In genomic region chr1:68196676-68197075, GRCh38 we compare ENCODE assay signal across 24 cellular contexts. TPM values are rescaled to one million over a fixed set of nuclear protein-coding genes. Genes with fewer than 3 reads are reported as not detected.
DNase-seq lines count a peak whose midpoint lies in the region; ATAC-seq, FAIRE-seq and TF ChIP-seq lines count a peak whose summit lies in the region.
"Had no signal": no experiment of that assay in that cellular context is flagged by ENCODE, and none has a peak within 500 bp of the region (broad histone marks: within the 10 kb centered on the region; RNA-seq: fewer than 3 reads in every experiment).

No MANE protein-coding gene starts in this region.

- H3K79me2 ChIP-seq in SK-N-SH (ENCODE audit: insufficient read depth) (peaks cover 37% of the 10 kb centered on the region), GM23338 (replicated peaks; ENCODE audit: insufficient read depth) (no peaks in the 10 kb centered on the region)

- TF ChIP-seq CTCF in SK-N-SH (IDR thresholded peaks at IDR 0.05): no peak
- TF ChIP-seq CTCF in kidney (IDR thresholded peaks at IDR 0.05; ENCODE audit: borderline replicate concordance, extremely low read depth, insufficient read depth): no peak
- no peak for TF ChIP-seq CTCF in tibial artery (IDR thresholded peaks at IDR 0.05)
- TF ChIP-seq CTCF in GM23338 (conservative IDR thresholded peaks at IDR 0.05; ENCODE audit: low read depth in 2 of 2): no peak

- H3K4me3 Mint-ChIP-seq in GM23338: no peak overlapping the region
- H3K4me3 Mint-ChIP-seq: activated CD4-positive, alpha-beta memory T cell treated with anti-CD3 and anti-CD28 coated beads, Interleukin-2, amount 10 ng/mL, durations not matched to agents 7 days and 5 days; activated naive CD8-positive, alpha-beta T cell; activated T-cell treated with anti-CD3 and anti-CD28 coated beads, Interleukin-2, amount 50 U/mL, for 24 hours; CD14-positive monocyte; effector memory CD8-positive, alpha-beta T cell had no signal

- H3K9me2 ChIP-seq in SK-N-SH (no peaks in the 10 kb centered on the region), GM23338 (ENCODE audit: insufficient read depth) (no peaks in the 10 kb centered on the region)

- H3K4me1 Mint-ChIP-seq in GM23338: peaks cover 20% of the 10 kb centered on the region
- H3K4me1 Mint-ChIP-seq: activated CD4-positive, alpha-beta memory T cell treated with anti-CD3 and anti-CD28 coated beads, Interleukin-2, amount 10 ng/mL, durations not matched to agents 7 days and 5 days; CD14-positive monocyte had no signal

- H3K27ac Mint-ChIP-seq in GM23338: no peak overlapping the region
- H3K27ac Mint-ChIP-seq: activated CD4-positive, alpha-beta memory T cell treated with anti-CD3 and anti-CD28 coated beads, Interleukin-2, amount 10 ng/mL, durations not matched to agents 7 days and 5 days; activated naive CD8-positive, alpha-beta T cell; activated T-cell treated with anti-CD3 and anti-CD28 coated beads, Interleukin-2, amount 50 U/mL, for 24 hours; CD14-positive monocyte; effector memory CD8-positive, alpha-beta T cell had no signal

- DNase-seq in SK-N-SH (no peak), SK-N-MC (ENCODE audit: low read depth, low spot score) (no peak), kidney (no peak), tibial artery (no peak), GM23338 (ENCODE audit: low spot score) (no peak)
- DNase-seq: activated CD4-positive, alpha-beta memory T cell treated with anti-CD3 and anti-CD28 coated beads, Interleukin-2, amount 10 ng/mL, durations not matched to agents 7 days and 5 days; activated T-cell treated with anti-CD3 and anti-CD28 coated beads, Interleukin-2, amount 50 U/mL, for 24 hours; caudate nucleus; DMS153; effector memory CD8-positive, alpha-beta T cell; hypothalamus; KG1; left colon; NCI-H1092 treated with DMSO at 0.1 percent for 48 hours; NCI-H82; pancreas; spleen had no signal

- peak; percentile 38 for FAIRE-seq in kidney (lab: Jason Lieb, UNC)
- FAIRE-seq: RCC 7860 had no signal

- 81% methylated on average over 3 of the region's 3 CpGs for WGBS in SK-N-SH (ENCODE audit: low lambda C conversion rate)

- ATAC-seq in SK-N-SH treated with all-trans-retinoic acid at 6 μM for 48 hours: no peak
- ATAC-seq in GM23338: no peak
- no peak for ATAC-seq in HG02970 (IDR thresholded peaks at IDR 0.05; ENCODE audit: low FRiP score, unreplicated experiment)
- no peak for ATAC-seq in HG02840 (IDR thresholded peaks at IDR 0.05; ENCODE audit: low FRiP score, unreplicated experiment)
- ATAC-seq: effector memory CD8-positive, alpha-beta T cell; left colon had no signal

- H3K9ac ChIP-seq in SK-N-SH (no peak overlapping the region), SK-N-MC (ENCODE audit: insufficient read length) (peak overlapping the region; percentile 61), kidney (ENCODE audit: low read length in 2 of 2) (no peak overlapping the region)

- peaks cover 16% of the 10 kb centered on the region for H3F3A ChIP-seq in SK-N-SH (replicated peaks; ENCODE audit: insufficient read depth)
- no peaks in the 10 kb centered on the region for H3F3A ChIP-seq in GM23338 (replicated peaks; ENCODE audit: low read depth)

- no peaks in the 10 kb centered on the region for H3K27me3 Mint-ChIP-seq in GM23338 (ENCODE audit: insufficient read depth, low read depth, poor library complexity)
- H3K27me3 Mint-ChIP-seq: activated CD4-positive, alpha-beta memory T cell treated with anti-CD3 and anti-CD28 coated beads, Interleukin-2, amount 10 ng/mL, durations not matched to agents 7 days and 5 days; activated T-cell treated with anti-CD3 and anti-CD28 coated beads, Interleukin-2, amount 50 U/mL, for 24 hours; effector memory CD8-positive, alpha-beta T cell had no signal

- H3K36me3 ChIP-seq in SK-N-SH (replicated peaks in 1 of 2; ENCODE audit: control insufficient read depth in 1 of 2, insufficient read depth in 2 of 2, low read length in 1 of 2) (peaks cover 3 to 7% of the 10 kb centered on the region in 2 experiments), SK-N-MC (ENCODE audit: insufficient read depth, low read length) (peaks cover 25% of the 10 kb centered on the region), kidney (ENCODE audit: control insufficient read depth in 1 of 2, insufficient read depth in 2 of 2, low read length in 2 of 2) (no peaks in the 10 kb centered on the region), tibial artery (peaks cover 0 to 2% (median 0%) of the 10 kb centered on the region in 3 donors), GM23338 (ENCODE audit: insufficient read depth) (no peaks in the 10 kb centered on the region)
- H3K36me3 ChIP-seq: pancreas had no signal

- H3K4me1 ChIP-seq in SK-N-SH (ENCODE audit: control insufficient read depth in 1 of 2, insufficient read depth in 2 of 2, low read depth in 1 of 2, low read length in 1 of 2) (peaks cover 0 to 43% of the 10 kb centered on the region in 2 experiments; a peak in 1 of 4 replicates), kidney (ENCODE audit: control insufficient read depth in 1 of 2, insufficient read depth in 1 of 2, low read depth in 1 of 2, low read length in 2 of 2) (peaks cover 8% of the 10 kb centered on the region in 2 donors), tibial artery (peaks cover 0 to 34% (median 7%) of the 10 kb centered on the region in 4 donors), GM23338 (ENCODE audit: insufficient read depth) (no peaks in the 10 kb centered on the region; the same call in 1 of the 2 replicates)

- H2AFZ ChIP-seq in SK-N-SH (ENCODE audit: low read depth) (no peak overlapping the region), GM23338 (no peak overlapping the region)

- H3K9me3 Mint-ChIP-seq in GM23338: no peaks in the 10 kb centered on the region
- H3K9me3 Mint-ChIP-seq: activated CD4-positive, alpha-beta memory T cell treated with anti-CD3 and anti-CD28 coated beads, Interleukin-2, amount 10 ng/mL, durations not matched to agents 7 days and 5 days; activated T-cell treated with anti-CD3 and anti-CD28 coated beads, Interleukin-2, amount 50 U/mL, for 24 hours; CD14-positive monocyte had no signal

- H3K27me3 ChIP-seq in SK-N-SH (ENCODE audit: insufficient read depth): no peaks in the 10 kb centered on the region
- H3K27me3 ChIP-seq in tibial artery: no peaks in the 10 kb centered on the region
- H3K27me3 ChIP-seq in GM23338 (ENCODE audit: insufficient read depth): no peaks in the 10 kb centered on the region
- H3K27me3 ChIP-seq: pancreas, spleen, tibial nerve had no signal

- H4K20me1 ChIP-seq in SK-N-SH (ENCODE audit: insufficient read depth) (no peaks in the 10 kb centered on the region), GM23338 (replicated peaks; ENCODE audit: insufficient read depth) (no peaks in the 10 kb centered on the region; the same call in 1 of the 2 replicates)

- no peak for TF ChIP-seq EP300 in SK-N-SH (IDR thresholded peaks at IDR 0.05; ENCODE audit: borderline replicate concordance in 1 of 2, low read depth in 1 of 2, low read length in 1 of 2)

- no peak for TF ChIP-seq RAD21 in SK-N-SH (IDR thresholded peaks at IDR 0.05; ENCODE audit: low read length)

- H3K9me3 ChIP-seq in SK-N-SH (no peaks in the 10 kb centered on the region), SK-N-MC (ENCODE audit: low read depth, low read length) (no peaks in the 10 kb centered on the region), kidney (ENCODE audit: control insufficient read depth in 1 of 2, low read length in 2 of 2) (no peaks in the 10 kb centered on the region), tibial artery (no peaks in the 10 kb centered on the region)
- H3K9me3 ChIP-seq: pancreas, spleen, tibial nerve had no signal

- CTCF ChIA-PET in SK-N-SH (lab: Yijun Ruan, JAX): no interaction called here

- POLR2A ChIA-PET in SK-N-SH (lab: Yijun Ruan, JAX): no interaction called here

- intact Hi-C loops in kidney (cut with DNase I): no loop called here
- intact Hi-C loops in tibial artery (cut with DNase I; ENCODE audit: low total_unique reads): loop anchor here (5.0 kb wide), 1 partner anchor 36 kb away; the partner anchor contains the start of gene WLS

- H3K4me3 ChIP-seq in SK-N-SH (ENCODE audit: low read depth in 2 of 2, low read length in 1 of 2) (no peak overlapping the region), SK-N-MC (peak overlapping the region; percentile 59), kidney (ENCODE audit: low read length in 2 of 2) (peak overlapping the region in 1 of 2 donors; percentile 16), tibial artery (no peak overlapping the region), GM23338 (no peak overlapping the region)
- H3K4me3 ChIP-seq: pancreas, spleen, tibial nerve had no signal

- no peaks in the 10 kb centered on the region for H3K36me3 Mint-ChIP-seq in GM23338 (ENCODE audit: low read depth)
- H3K36me3 Mint-ChIP-seq: activated naive CD8-positive, alpha-beta T cell had no signal

- H3K4me2 ChIP-seq in SK-N-SH (no peak overlapping the region), GM23338 (no peak overlapping the region)

- 0 out of 4 replicates have a peak overlapping the region, but pooled peaks of 1 of the 2 experiments have one; percentile 56 for H3K27ac ChIP-seq in SK-N-SH (ENCODE audit: low read depth in 2 of 2, low read length in 1 of 2)
- peak overlapping the region; percentile 82 for H3K27ac ChIP-seq in SK-N-MC
- peak overlapping the region in 1 of 2 donors; percentile 35 for H3K27ac ChIP-seq in kidney (ENCODE audit: low read depth in 2 of 2, low read length in 2 of 2)
- peak overlapping the region; percentile 40 to 71 for H3K27ac ChIP-seq in tibial artery
- no peak overlapping the region for H3K27ac ChIP-seq in GM23338 (ENCODE audit: low read depth)
- H3K27ac ChIP-seq: spleen had no signal

TF ChIP-seq in SK-N-SH, 30 proteins besides CTCF, POLR2A, EP300 and RAD21 (continues in another document):
- TF ChIP-seq NRF1 (IDR thresholded peaks at IDR 0.05; ENCODE audit: low read depth, low read length): no peak

TF ChIP-seq in SK-N-SH treated with all-trans-retinoic acid at 6 μM for 48 hours, 23 proteins besides CTCF, POLR2A, EP300 and RAD21 (continues in another document):
- TF ChIP-seq OSR1 (CRISPR knock-in tag; IDR thresholded peaks at IDR 0.05) (no peak), ZFP30 (CRISPR knock-in tag; IDR thresholded peaks at IDR 0.05) (no peak), CSDC2 (CRISPR knock-in tag; IDR thresholded peaks at IDR 0.05) (no peak)

RNA-seq across cellular contexts. Expression of gene WLS, which starts 35.6 kb away (rescaled TPM):
- polyA plus RNA-seq in SK-N-SH (2012; rRNA removed): 69.0 and 73.7 TPM in 2 replicates
- polyA plus RNA-seq in SK-N-SH (2012; cell fraction: cytosol; rRNA removed): 64.1 and 77.6 TPM in 2 replicates
- polyA plus RNA-seq in SK-N-SH (2012; cell fraction: nucleus; rRNA removed): 59.8 and 94.2 TPM in 2 replicates
- 147 TPM for total RNA-seq in kidney
- polyA plus RNA-seq in kidney (ENCODE audit: insufficient read depth, low read depth, low replicate concordance): 92.3 TPM
- 1.2 and 2.7 TPM in 2 replicates for total RNA-seq in GM23338 (2014; rRNA removed; shearing (Covaris generic))
- polyA plus RNA-seq in GM23338 (2016; fragmentation: Nextera tagmentation; extraction: Ambion mirVana): 0.73 and 0.87 TPM in 2 replicates
- total RNA-seq: activated CD4-positive, alpha-beta memory T cell treated with anti-CD3 and anti-CD28 coated beads, Interleukin-2, amount 10 ng/mL, durations not matched to agents 7 days and 5 days had no signal

Comparison
In these comparisons a context has a peak if more than half of its experiments do, and no peak if none do; other contexts are left out.
1. RNA of gene WLS, which starts 35.6 kb away (polyA plus RNA-seq): 92.3 TPM in kidney (single experiment) and 59.8 to 94.2 TPM in SK-N-SH; 0.73 to 0.87 TPM in GM23338; every median in the first group is over 10 times any median in the second.